Comparison of ENCODE assay signal across 20 cellular contexts in genomic region chr4:102610476-102610875, GRCh38.
DNase-seq lines count a peak whose midpoint lies in the region; ATAC-seq and TF ChIP-seq lines count a peak whose summit lies in the region.
"Had no signal": no experiment of that assay in that cellular context is flagged by ENCODE, and none has a peak within 500 bp of the region (broad histone marks: within the 10 kb centered on the region; RNA-seq: fewer than 3 reads in every experiment).

No MANE protein-coding gene starts in this region.

- no peak for DNase-seq in CD4-positive, alpha-beta T cell
- DNase-seq in DMS 273 (lab: John Stamatoyannopoulos, UW; ENCODE audit: unreplicated experiment) (peak; percentile 85), immature natural killer cell (no peak), hepatic stellate cell (ENCODE audit: low spot score) (no peak), HFFc6 (no peak)
- no peak for DNase-seq in activated CD4-positive, alpha-beta memory T cell treated with anti-CD3 and anti-CD28 coated beads for 36 hours
- DNase-seq in stimulated activated CD4-positive, alpha-beta T cell treated with anti-CD3 and anti-CD28 coated beads, Interleukin-12 subunit alpha, Interleukin-12 subunit beta, amount 100 ng/mL, for 4 hours = no peak
- DNase-seq: activated CD4-positive, CD25-positive, alpha-beta regulatory T cell treated with anti-CD3 and anti-CD28 coated beads, Interleukin-2, amount 50 U/mL, for 72 hours; amygdala; DMS153; endodermal cell; heart left ventricle; mammary epithelial cell; NCI-H1092; NCI-H526 treated with DMSO at 0.1 percent for 48 hours; nephron progenitor cell; spleen had no signal

- H3K36me3 Mint-ChIP-seq in CD4-positive, alpha-beta T cell (ENCODE audit: low read depth) = peaks cover 96% of the 10 kb centered on the region
- H3K36me3 Mint-ChIP-seq in activated CD4-positive, alpha-beta memory T cell treated with anti-CD3 and anti-CD28 coated beads for 36 hours = peaks cover 82% of the 10 kb centered on the region
- H3K36me3 Mint-ChIP-seq in immature natural killer cell = peaks cover 16 to 56% (median 46%) of the 10 kb centered on the region in 3 donors
- H3K36me3 Mint-ChIP-seq in HFFc6 (ENCODE audit: low read depth) = peaks cover 43% of the 10 kb centered on the region

- ATAC-seq in CD4-positive, alpha-beta T cell (ENCODE audit: poor library complexity) = no peak
- no peak for ATAC-seq in HG02973 (IDR thresholded peaks at IDR 0.05; ENCODE audit: unreplicated experiment)
- ATAC-seq: heart left ventricle, PC-3 had no signal

- POLR2A ChIA-PET in CD4-positive, alpha-beta T cell (lab: Charles Lee) = interaction anchor here (1.4 to 3.1 kb wide), 2 partner anchors 12 to 20 kb away, joined by 4 to 14 read pairs; no protein-coding TSS in a partner anchor
- POLR2A ChIA-PET in activated CD4-positive, alpha-beta memory T cell treated with anti-CD3 and anti-CD28 coated beads for 36 hours (lab: Charles Lee) = interaction anchor here (1.1 kb wide), 1 partner anchor 25 kb away, joined by 3 read pairs; no protein-coding TSS in a partner anchor

- H3K27me3 Mint-ChIP-seq in CD4-positive, alpha-beta T cell = no peaks in the 10 kb centered on the region
- H3K27me3 Mint-ChIP-seq in activated CD4-positive, alpha-beta memory T cell treated with anti-CD3 and anti-CD28 coated beads for 36 hours = no peaks in the 10 kb centered on the region
- peaks cover 5 to 21% (median 13%) of the 10 kb centered on the region in 3 donors for H3K27me3 Mint-ChIP-seq in immature natural killer cell (ENCODE audit: low read depth in 3 of 3)
- no peaks in the 10 kb centered on the region for H3K27me3 Mint-ChIP-seq in HFFc6 (ENCODE audit: insufficient read depth)

- H3K4me1 Mint-ChIP-seq in CD4-positive, alpha-beta T cell (ENCODE audit: low read depth) = peaks cover 73% of the 10 kb centered on the region
- peaks cover 85% of the 10 kb centered on the region for H3K4me1 Mint-ChIP-seq in activated CD4-positive, alpha-beta memory T cell treated with anti-CD3 and anti-CD28 coated beads for 36 hours (ENCODE audit: low read depth)
- H3K4me1 Mint-ChIP-seq in immature natural killer cell = peaks cover 62 to 68% of the 10 kb centered on the region in 2 donors
- peaks cover 18% of the 10 kb centered on the region for H3K4me1 Mint-ChIP-seq in HFFc6 (ENCODE audit: low read depth)

- intact Hi-C loops in CD4-positive, alpha-beta T cell (cut with DNase I, micrococcal nuclease) = loop anchor here (5.0 kb wide), 2 partner anchors 108 to 263 kb away; partner anchors contain the start of genes NFKB1 (in 1 of the 2) and SLC39A8 (in 1 of the 2)
- intact Hi-C loops in activated CD4-positive, alpha-beta memory T cell treated with anti-CD3 and anti-CD28 coated beads for 36 hours (cut with micrococcal nuclease) = loop anchor here (5.0 kb wide), 1 partner anchor 217 kb away; the partner anchor contains the start of gene UBE2D3

- H3K27ac Mint-ChIP-seq in CD4-positive, alpha-beta T cell = peak overlapping the region; percentile 88
- H3K27ac Mint-ChIP-seq in activated CD4-positive, alpha-beta memory T cell treated with anti-CD3 and anti-CD28 coated beads for 36 hours = peak overlapping the region; percentile 68
- H3K27ac Mint-ChIP-seq in immature natural killer cell (peak overlapping the region; percentile 77 to 98 (median 94)), HFFc6 (no peak overlapping the region)
- H3K27ac Mint-ChIP-seq: endodermal cell had no signal

- no peaks in the 10 kb centered on the region for H3K27me3 ChIP-seq in CD4-positive, alpha-beta T cell (ENCODE audit: control insufficient read depth, insufficient read depth, low read length)
- H3K27me3 ChIP-seq: heart left ventricle, spleen had no signal

- H3K9me3 Mint-ChIP-seq in CD4-positive, alpha-beta T cell = no peaks in the 10 kb centered on the region
- H3K9me3 Mint-ChIP-seq in activated CD4-positive, alpha-beta memory T cell treated with anti-CD3 and anti-CD28 coated beads for 36 hours = no peaks in the 10 kb centered on the region
- H3K9me3 Mint-ChIP-seq in immature natural killer cell (no peaks in the 10 kb centered on the region), HFFc6 (no peaks in the 10 kb centered on the region)
- H3K9me3 Mint-ChIP-seq: endodermal cell, nephron progenitor cell had no signal

- no peak overlapping the region for H3K4me3 Mint-ChIP-seq in CD4-positive, alpha-beta T cell
- H3K4me3 Mint-ChIP-seq in activated CD4-positive, alpha-beta memory T cell treated with anti-CD3 and anti-CD28 coated beads for 36 hours = no peak overlapping the region
- H3K4me3 Mint-ChIP-seq in immature natural killer cell (no peak overlapping the region), HFFc6 (no peak overlapping the region)
- H3K4me3 Mint-ChIP-seq: endodermal cell, nephron progenitor cell had no signal

- no peaks in the 10 kb centered on the region for H3K9me3 ChIP-seq in CD4-positive, alpha-beta T cell (ENCODE audit: control insufficient read depth, low read length)
- H3K9me3 ChIP-seq: heart left ventricle, spleen, thoracic aorta had no signal

- no peak for TF ChIP-seq CTCF in CD4-positive, alpha-beta T cell (IDR thresholded peaks at IDR 0.05)
- TF ChIP-seq CTCF in HFFc6 (IDR thresholded peaks at IDR 0.05) = no peak

- CTCF ChIA-PET in CD4-positive, alpha-beta T cell (lab: Charles Lee) = interaction anchor here (1.4 kb wide), 1 partner anchor 22 kb away, joined by 3 read pairs; no protein-coding TSS in a partner anchor
- CTCF ChIA-PET in activated CD4-positive, alpha-beta memory T cell treated with anti-CD3 and anti-CD28 coated beads for 36 hours (lab: Charles Lee) = interaction anchor here (0.6 to 1.7 kb wide), 4 partner anchors 15 to 382 kb away, joined by 3 to 4 read pairs (median 4); no protein-coding TSS in a partner anchor

- no peak overlapping the region for H3K27ac ChIP-seq in CD4-positive, alpha-beta T cell (ENCODE audit: low read depth, low read length)
- H3K27ac ChIP-seq: heart left ventricle, thoracic aorta had no signal
